25 cellular contexts compared by ENCODE assay signal in the genomic region with DNA sequence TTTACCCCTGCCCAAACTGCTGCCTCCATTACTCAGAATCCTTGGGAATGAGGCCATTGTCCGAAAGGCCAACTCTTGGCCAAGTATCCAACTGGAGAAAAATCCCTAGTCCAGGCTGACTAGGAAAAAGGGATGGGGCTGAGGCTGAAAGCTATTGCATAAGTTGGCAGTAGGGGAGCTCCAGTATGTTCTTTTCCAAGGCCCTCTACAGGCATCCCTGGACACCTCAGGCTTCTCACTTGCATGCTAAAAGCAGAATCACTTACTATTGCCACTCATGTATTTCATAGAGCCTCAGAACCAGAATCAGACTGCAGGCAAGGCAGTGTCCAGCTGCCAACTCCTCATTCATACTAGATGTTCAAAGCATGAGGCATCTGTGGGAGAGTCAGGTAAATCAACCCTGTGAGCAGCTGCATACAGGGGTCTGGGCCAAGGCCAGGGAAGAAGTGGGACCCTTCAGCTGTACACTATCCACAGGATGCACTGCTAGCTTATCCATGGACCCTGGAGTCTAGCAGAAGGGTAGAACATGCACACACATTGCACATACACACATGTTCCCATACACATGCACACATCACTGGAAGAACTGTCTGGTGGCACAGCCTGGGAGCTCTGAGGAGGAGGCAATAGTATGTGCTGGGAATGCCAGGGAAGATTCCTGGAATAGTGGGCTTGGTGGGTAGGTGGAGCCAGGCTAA.
DNase-seq lines count a peak whose midpoint lies in the region; ATAC-seq and TF ChIP-seq lines count a peak whose summit lies in the region.
"Had no signal": no experiment of that assay in that cellular context is flagged by ENCODE, and none has a peak within 500 bp of the region (broad histone marks: within the 10 kb centered on the region; RNA-seq: fewer than 3 reads in every experiment).

No MANE protein-coding gene starts in this region.

- in situ Hi-C loops in mammary epithelial cell (cut with MboI; ENCODE audit: low sequenced_read_pairs in 2 of 2) = no loop called here

- TF ChIP-seq POLR2A in stomach (IDR thresholded peaks at IDR 0.05) = no peak

- no peaks in the 10 kb centered on the region for H3F3A ChIP-seq in GM23338 (replicated peaks; ENCODE audit: low read depth)

- H3K27me3 ChIP-seq in GM23338 (ENCODE audit: insufficient read depth) (no peaks in the 10 kb centered on the region), lung (ENCODE audit: control insufficient read depth, insufficient read depth) (no peaks in the 10 kb centered on the region), stomach (peaks cover 0 to 13% (median 0%) of the 10 kb centered on the region in 3 donors), mammary epithelial cell (ENCODE audit: insufficient read depth, low read length) (no peaks in the 10 kb centered on the region)
- H3K27me3 ChIP-seq: BLaER1 treated with 17β-estradiol and CSF1 and Interleukin-3, amounts not matched to agents 10 nM and 100 nM had no signal

- H3K4me3 ChIP-seq in GM23338 = no peak overlapping the region
- H3K4me3 ChIP-seq in lung = no peak overlapping the region
- no peak overlapping the region for H3K4me3 ChIP-seq in stomach
- no peak overlapping the region for H3K4me3 ChIP-seq in mammary epithelial cell (replicated peaks in 1 of 3; ENCODE audit: insufficient read depth in 1 of 3, low read depth in 2 of 3, low read length in 3 of 3)
- H3K4me3 ChIP-seq: BLaER1 treated with 17β-estradiol and CSF1 and Interleukin-3, amounts not matched to agents 10 nM and 100 nM; MG63 had no signal

- intact Hi-C loops in stomach (cut with DNase I; ENCODE audit: low total_unique reads) = no loop called here
- intact Hi-C loops in mammary epithelial cell (cut with micrococcal nuclease) = no loop called here

- dilution Hi-C loops in mammary epithelial cell (cut with HindIII; ENCODE audit: low sequenced_read_pairs) = no loop called here

- H2AFZ ChIP-seq in GM23338 = no peak overlapping the region
- H2AFZ ChIP-seq in mammary epithelial cell (ENCODE audit: low read depth, low read length) = no peak overlapping the region

- no peaks in the 10 kb centered on the region for H3K79me2 ChIP-seq in GM23338 (replicated peaks; ENCODE audit: insufficient read depth)
- no peaks in the 10 kb centered on the region for H3K79me2 ChIP-seq in mammary epithelial cell (ENCODE audit: insufficient read depth, low read length)

- no peak overlapping the region for H3K4me2 ChIP-seq in GM23338
- H3K4me2 ChIP-seq in mammary epithelial cell (ENCODE audit: insufficient read depth, low read depth, low read length) = no peak overlapping the region
- H3K4me2 ChIP-seq: BLaER1 treated with 17β-estradiol and CSF1 and Interleukin-3, amounts not matched to agents 10 nM and 100 nM had no signal

- POLR2A ChIA-PET in WTC11 (lab: Charles Lee) = interaction anchor here (1.2 kb wide), 1 partner anchor 9 kb away, joined by 3 read pairs; no protein-coding TSS in a partner anchor

- DNase-seq in DMS 273 (lab: John Stamatoyannopoulos, UW; ENCODE audit: unreplicated experiment) (peak; percentile 9), DMS 273 treated with DMSO at 0.1 percent for 48 hours (lab: John Stamatoyannopoulos, UW) (no peak), GM23338 (ENCODE audit: low spot score) (peak; percentile 9), WTC11 (ENCODE audit: low spot score) (no peak), lung (ENCODE audit: low spot score) (peak; percentile 24), stomach (no peak), mammary epithelial cell (no peak)
- DNase-seq: ACHN; CD4-positive, alpha-beta memory T cell; EL; GF-D8; GOT3; Kasumi-1; MG63; NCI-H2029; NCI-H2171 treated with DMSO at 0.1 percent for 48 hours; NCI-H446 treated with DMSO at 0.1 percent for 48 hours; NK-92 treated with Interleukin-12 subunit alpha and Interleukin-12 subunit beta, amount 100 ng/mL, for 24 hours; SIG-M5; T-cell had no signal

- no TSS peak for BruUV-seq in mammary epithelial cell (replicated peaks; lab: Mats Ljungman, UMichigan)

- H3K9ac ChIP-seq in mammary epithelial cell (ENCODE audit: insufficient read depth, low read length) = no peak overlapping the region
- H3K9ac ChIP-seq: BLaER1 treated with 17β-estradiol and CSF1 and Interleukin-3, amounts not matched to agents 10 nM and 100 nM had no signal

- H4K20me1 ChIP-seq in GM23338 (replicated peaks; ENCODE audit: insufficient read depth) = no peaks in the 10 kb centered on the region
- no peaks in the 10 kb centered on the region for H4K20me1 ChIP-seq in mammary epithelial cell (ENCODE audit: insufficient read depth, low read length)
- H4K20me1 ChIP-seq: BLaER1 treated with 17β-estradiol and CSF1 and Interleukin-3, amounts not matched to agents 10 nM and 100 nM had no signal

- no peaks in the 10 kb centered on the region for H3K9me3 ChIP-seq in lung (ENCODE audit: control insufficient read depth in 2 of 2, insufficient read depth in 1 of 2, low read length in 1 of 2)
- H3K9me3 ChIP-seq in stomach = no peaks in the 10 kb centered on the region
- H3K9me3 ChIP-seq in mammary epithelial cell (replicated peaks; ENCODE audit: insufficient read depth, low read length) = peaks cover 2% of the 10 kb centered on the region
- H3K9me3 ChIP-seq: BLaER1 treated with 17β-estradiol and CSF1 and Interleukin-3, amounts not matched to agents 10 nM and 100 nM; MG63 had no signal

- H3K4me1 Mint-ChIP-seq in GM23338 (no peaks in the 10 kb centered on the region), WTC11 (no peaks in the 10 kb centered on the region)
- H3K4me1 Mint-ChIP-seq: CD4-positive, alpha-beta memory T cell; T-cell had no signal

- H3K4me1 ChIP-seq in GM23338 (ENCODE audit: insufficient read depth) (no peaks in the 10 kb centered on the region), lung (ENCODE audit: control insufficient read depth in 2 of 2, insufficient read depth in 2 of 2, low read length in 2 of 2) (no peaks in the 10 kb centered on the region), stomach (no peaks in the 10 kb centered on the region), mammary epithelial cell (ENCODE audit: insufficient read depth, low read length) (no peaks in the 10 kb centered on the region)
- H3K4me1 ChIP-seq: BLaER1 treated with 17β-estradiol and CSF1 and Interleukin-3, amounts not matched to agents 10 nM and 100 nM had no signal

- H3K27ac ChIP-seq in GM23338 (ENCODE audit: low read depth) = no peak overlapping the region
- no peak overlapping the region for H3K27ac ChIP-seq in lung (ENCODE audit: low read depth in 1 of 2, low read length in 1 of 2)
- no peak overlapping the region for H3K27ac ChIP-seq in stomach
- no peak overlapping the region for H3K27ac ChIP-seq in mammary epithelial cell (ENCODE audit: insufficient read depth, low read depth, low read length)
- H3K27ac ChIP-seq: 22Rv1; BLaER1 treated with 17β-estradiol and CSF1 and Interleukin-3, amounts not matched to agents 10 nM and 100 nM had no signal

- H3K9me3 Mint-ChIP-seq in GM23338 = no peaks in the 10 kb centered on the region; the same call in 2 of the 3 replicates
- H3K9me3 Mint-ChIP-seq in WTC11 = peaks cover 2% of the 10 kb centered on the region; the same call in 1 of the 2 replicates
- H3K9me3 Mint-ChIP-seq: CD4-positive, alpha-beta memory T cell; T-cell had no signal

- H3K4me3 Mint-ChIP-seq in GM23338 (no peak overlapping the region), WTC11 (no peak overlapping the region)
- H3K4me3 Mint-ChIP-seq: CD4-positive, alpha-beta memory T cell; T-cell had no signal

- H3K9me2 ChIP-seq in GM23338 (ENCODE audit: insufficient read depth) = no peaks in the 10 kb centered on the region

- H3K27ac Mint-ChIP-seq in GM23338 (no peak overlapping the region), WTC11 (no peak overlapping the region)
- H3K27ac Mint-ChIP-seq: CD4-positive, alpha-beta memory T cell; T-cell had no signal

- H3K27me3 Mint-ChIP-seq in GM23338 (ENCODE audit: insufficient read depth, low read depth, poor library complexity) (peaks cover 1% of the 10 kb centered on the region), WTC11 (ENCODE audit: low read depth) (peaks cover 23% of the 10 kb centered on the region)

- TF ChIP-seq CTCF in GM23338 (conservative IDR thresholded peaks at IDR 0.05; ENCODE audit: low read depth in 2 of 2) (no peak), WTC11 (IDR thresholded peaks at IDR 0.05) (no peak), lung (IDR thresholded peaks at IDR 0.05; ENCODE audit: control extremely low read depth, extremely low read depth) (no peak), stomach (IDR thresholded peaks at IDR 0.05) (no peak), mammary epithelial cell (conservative IDR thresholded peaks at IDR 0.05 in 1 of 2, IDR thresholded peaks at IDR 0.05 in 1 of 2; ENCODE audit: extremely low read depth in 1 of 2, insufficient read depth in 1 of 2, low read depth in 1 of 2, low read length in 2 of 2) (no peak)

- H3K36me3 Mint-ChIP-seq in GM23338 (ENCODE audit: low read depth) (no peaks in the 10 kb centered on the region), WTC11 (no peaks in the 10 kb centered on the region)
- H3K36me3 Mint-ChIP-seq: CD4-positive, alpha-beta memory T cell; T-cell had no signal

- CTCF ChIA-PET in WTC11 (lab: Charles Lee) = interaction anchor here (1.0 to 1.5 kb wide), 3 partner anchors 48 to 358 kb away, joined by 3 read pairs; no protein-coding TSS in a partner anchor
- CTCF ChIA-PET in mammary epithelial cell (lab: Charles Lee; ENCODE audit: low non-redundant PET) = no interaction called here

- WGBS in lung, 2 donors = 75 to 79% methylated on average over 1 of the region's 1 CpG
- WGBS in stomach, 5 donors = 50 to 95% (median 85%) methylated on average over 1 of the region's 1 CpG
- WGBS in mammary epithelial cell (ENCODE audit: low coverage, missing lambda C conversion rate) = 25% methylated on average over 1 of the region's 1 CpG

- H3K36me3 ChIP-seq in GM23338 (ENCODE audit: insufficient read depth) (no peaks in the 10 kb centered on the region), lung (ENCODE audit: control insufficient read depth in 2 of 2, insufficient read depth in 2 of 2, low read length in 2 of 2) (no peaks in the 10 kb centered on the region), stomach (no peaks in the 10 kb centered on the region), mammary epithelial cell (ENCODE audit: insufficient read depth, low read length) (no peaks in the 10 kb centered on the region)
- H3K36me3 ChIP-seq: BLaER1 treated with 17β-estradiol and CSF1 and Interleukin-3, amounts not matched to agents 10 nM and 100 nM; MG63 had no signal

- peak; percentile 63 for ATAC-seq in GM23338
- ATAC-seq in WTC11 = peak; percentile 67
- no peak for ATAC-seq in lung (ENCODE audit: insufficient read depth, low FRiP score)
- no peak for ATAC-seq in HG03159 (IDR thresholded peaks at IDR 0.05; ENCODE audit: unreplicated experiment)
- ATAC-seq: Panc1, SK-N-SH treated with all-trans-retinoic acid at 6 μM for 48 hours, T-cell had no signal

- TF ChIP-seq EP300 in stomach (IDR thresholded peaks at IDR 0.05) = no peak

TF ChIP-seq in GM23338, 12 proteins besides CTCF, POLR2A, EP300 and RAD21 (continues in another document):
- no peak for TF ChIP-seq JUNB (IDR thresholded peaks at IDR 0.05; ENCODE audit: unreplicated experiment)

TF ChIP-seq in WTC11, 78 proteins besides CTCF, POLR2A, EP300 and RAD21 (continues in another document):
- TF ChIP-seq ZNF396 (CRISPR knock-in tag; IDR thresholded peaks at IDR 0.05; ENCODE audit: borderline replicate concordance) = no peak
- TF ChIP-seq ZBTB21 (CRISPR knock-in tag; IDR thresholded peaks at IDR 0.05; ENCODE audit: borderline replicate concordance) = no peak

Comparison
In these comparisons a context has a peak if more than half of its experiments do, and no peak if none do; other contexts are left out.
1. DNase-seq: peak in DMS 273 (single experiment), GM23338 (single experiment) and lung (single experiment); none in DMS 273 treated with DMSO at 0.1 percent for 48 hours (single experiment), WTC11 (single experiment), stomach (single experiment) and mammary epithelial cell (single experiment).
2. ATAC-seq: peak in GM23338 (single experiment) and WTC11 (single experiment); none in lung (single experiment) and HG03159 (single experiment).